ENCODE assay signal across 21 cellular contexts in the genomic region with DNA sequence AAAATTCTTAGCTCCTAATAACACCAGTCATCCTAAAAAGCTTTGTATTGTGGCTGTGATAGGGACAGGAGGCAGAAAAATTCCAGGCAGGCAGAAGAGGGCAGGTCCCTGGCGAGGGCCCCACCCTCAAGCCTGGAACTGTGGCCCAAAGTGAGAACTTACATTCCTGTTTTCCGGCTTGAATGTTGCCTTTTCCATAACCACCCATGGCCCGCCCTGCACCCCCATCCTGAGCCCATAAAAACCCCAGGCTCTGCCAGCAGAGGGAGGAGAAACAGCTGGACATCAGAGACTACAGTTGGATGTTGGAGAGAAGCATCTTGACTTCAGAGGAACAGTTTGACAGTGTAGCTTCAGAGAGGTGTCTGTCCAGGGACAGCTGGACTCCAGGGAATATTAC. TPM values are rescaled to one million over a fixed set of nuclear protein-coding genes. Genes with fewer than 3 reads are reported as not detected.
DNase-seq lines count a peak whose midpoint lies in the region; ATAC-seq and TF ChIP-seq lines count a peak whose summit lies in the region.
"Had no signal": no experiment of that assay in that cellular context is flagged by ENCODE, and none has a peak within 500 bp of the region (broad histone marks: within the 10 kb centered on the region; RNA-seq: fewer than 3 reads in every experiment).

No MANE protein-coding gene starts in this region.

- H3K27me3 Mint-ChIP-seq in effector memory CD8-positive, alpha-beta T cell: peaks cover 15 to 45% of the 10 kb centered on the region in 2 donors
- H3K27me3 Mint-ChIP-seq: dendritic cell treated with granulocyte-macrophage colony-stimulating factor and Interleukin-4, amounts not matched to agents 40 ng/mL and 50 ng/mL, for 4 days had no signal

- DNase-seq in cardiac muscle cell (ENCODE audit: low read depth in 1 of 2, low spot score in 1 of 2): peak in 1 of 2 donors; percentile 7
- no peak for DNase-seq in Right ventricle myocardium superior
- peak; percentile 47 to 75 for DNase-seq in dermis microvascular lymphatic vessel endothelial cell (ENCODE audit: low read depth in 2 of 2)
- DNase-seq in islet precursor cell: peak; percentile 74
- DNase-seq in upper lobe of left lung: no peak
- DNase-seq in effector CD4-positive, alpha-beta T cell: no peak
- no peak for DNase-seq in effector memory CD8-positive, alpha-beta T cell
- DNase-seq: activated CD4-positive, CD25-positive, alpha-beta regulatory T cell; activated naive CD8-positive, alpha-beta T cell treated with anti-CD3 and anti-CD28 coated beads, Interleukin-2, amount 10 ng/mL, durations not matched to agents 7 days and 5 days; C1 segment of cervical spinal cord; glutamatergic neuron; HCEC 1CT; naive thymus-derived CD8-positive, alpha-beta T cell; NCI-H187 treated with DMSO at 0.1 percent for 48 hours; NK-92 treated with Interleukin-12 subunit alpha and Interleukin-12 subunit beta, amount 100 ng/mL, for 24 hours; pancreas; stimulated activated CD4-positive, alpha-beta T cell treated with anti-CD3 and anti-CD28 coated beads, Interleukin-2, amount 100 ng/mL, for 48 hours; T-helper 9 cell had no signal

- H3K4me1 Mint-ChIP-seq in effector memory CD8-positive, alpha-beta T cell (ENCODE audit: low read depth in 2 of 2): peaks cover 0 to 1% of the 10 kb centered on the region in 2 donors
- H3K4me1 Mint-ChIP-seq: activated naive CD8-positive, alpha-beta T cell treated with anti-CD3 and anti-CD28 coated beads, Interleukin-2, amount 10 ng/mL, durations not matched to agents 7 days and 5 days; memory B cell had no signal

- H3K27ac ChIP-seq in cardiac muscle cell (no peak overlapping the region), upper lobe of left lung (peak overlapping the region; percentile 41 to 78 (median 64))
- H3K27ac ChIP-seq: pancreas had no signal

- no peak for TF ChIP-seq POLR2A in upper lobe of left lung (IDR thresholded peaks at IDR 0.05)

- TF ChIP-seq EP300 in upper lobe of left lung (IDR thresholded peaks at IDR 0.05): no peak

- H3K4me3 ChIP-seq in cardiac muscle cell (no peak overlapping the region), upper lobe of left lung (no peak overlapping the region)
- H3K4me3 ChIP-seq: pancreas had no signal

- H3K4me1 ChIP-seq in cardiac muscle cell (ENCODE audit: low read depth): peaks cover 24% of the 10 kb centered on the region
- peaks cover 18 to 38% (median 32%) of the 10 kb centered on the region in 4 donors for H3K4me1 ChIP-seq in upper lobe of left lung
- H3K4me1 ChIP-seq: pancreas had no signal

- no peak overlapping the region for H3K4me3 Mint-ChIP-seq in effector memory CD8-positive, alpha-beta T cell
- H3K4me3 Mint-ChIP-seq: activated naive CD8-positive, alpha-beta T cell treated with anti-CD3 and anti-CD28 coated beads, Interleukin-2, amount 10 ng/mL, durations not matched to agents 7 days and 5 days; dendritic cell treated with granulocyte-macrophage colony-stimulating factor and Interleukin-4, amounts not matched to agents 40 ng/mL and 50 ng/mL, for 4 days; memory B cell; naive thymus-derived CD8-positive, alpha-beta T cell had no signal

- no peaks in the 10 kb centered on the region for H3K36me3 Mint-ChIP-seq in effector memory CD8-positive, alpha-beta T cell (ENCODE audit: insufficient read depth)
- H3K36me3 Mint-ChIP-seq: activated naive CD8-positive, alpha-beta T cell treated with anti-CD3 and anti-CD28 coated beads, Interleukin-2, amount 10 ng/mL, durations not matched to agents 7 days and 5 days; memory B cell; naive thymus-derived CD8-positive, alpha-beta T cell had no signal

- H3K36me3 ChIP-seq in cardiac muscle cell (no peaks in the 10 kb centered on the region), upper lobe of left lung (no peaks in the 10 kb centered on the region)
- H3K36me3 ChIP-seq: pancreas had no signal

- TF ChIP-seq CTCF in cardiac muscle cell (IDR thresholded peaks at IDR 0.05; ENCODE audit: low read depth, low read length) (peak; percentile 13), upper lobe of left lung (IDR thresholded peaks at IDR 0.05) (no peak)

- ATAC-seq in Right ventricle myocardium superior (ENCODE audit: poor library complexity): no peak
- no peak for ATAC-seq in upper lobe of left lung (ENCODE audit: low FRiP score in 2 of 2)
- no peak for ATAC-seq in HG03442 (IDR thresholded peaks at IDR 0.05; ENCODE audit: unreplicated experiment)
- no peak for ATAC-seq in effector memory CD8-positive, alpha-beta T cell (replicated peaks)
- ATAC-seq: naive thymus-derived CD8-positive, alpha-beta T cell had no signal

- intact Hi-C loops in Right ventricle myocardium superior (cut with DNase I): no loop called here

- WGBS in upper lobe of left lung, 2 donors: 47 to 71% methylated on average over 3 of the region's 3 CpGs

- no peaks in the 10 kb centered on the region for H3K9me3 ChIP-seq in cardiac muscle cell (ENCODE audit: low read depth)
- no peaks in the 10 kb centered on the region for H3K9me3 ChIP-seq in upper lobe of left lung
- H3K9me3 ChIP-seq: pancreas had no signal

- no peaks in the 10 kb centered on the region for H3K9me3 Mint-ChIP-seq in effector memory CD8-positive, alpha-beta T cell
- H3K9me3 Mint-ChIP-seq: activated naive CD8-positive, alpha-beta T cell treated with anti-CD3 and anti-CD28 coated beads, Interleukin-2, amount 10 ng/mL, durations not matched to agents 7 days and 5 days; dendritic cell treated with granulocyte-macrophage colony-stimulating factor and Interleukin-4, amounts not matched to agents 40 ng/mL and 50 ng/mL, for 4 days; memory B cell; naive thymus-derived CD8-positive, alpha-beta T cell had no signal

- H3K27ac Mint-ChIP-seq in effector memory CD8-positive, alpha-beta T cell: no peak overlapping the region
- H3K27ac Mint-ChIP-seq: activated naive CD8-positive, alpha-beta T cell treated with anti-CD3 and anti-CD28 coated beads, Interleukin-2, amount 10 ng/mL, durations not matched to agents 7 days and 5 days; dendritic cell treated with granulocyte-macrophage colony-stimulating factor and Interleukin-4, amounts not matched to agents 40 ng/mL and 50 ng/mL, for 4 days; memory B cell; naive thymus-derived CD8-positive, alpha-beta T cell had no signal

- H3K27me3 ChIP-seq in cardiac muscle cell (no peaks in the 10 kb centered on the region), upper lobe of left lung (no peaks in the 10 kb centered on the region)
- H3K27me3 ChIP-seq: pancreas had no signal

RNA-seq across cellular contexts. Expression of a gene that starts 37.3 kb away (rescaled TPM):
- 0.49 and 5.1 TPM in 2 replicates for total RNA-seq in cardiac muscle cell
- 6.1 and 9.0 TPM in 2 replicates for polyA plus RNA-seq in cardiac muscle cell
- 8.3 TPM for total RNA-seq in Right ventricle myocardium superior
- total RNA-seq in dermis microvascular lymphatic vessel endothelial cell: 1.2 and 8.0 TPM in 2 replicates
- total RNA-seq in upper lobe of left lung: 100 to 1,000 TPM in 5 of 6 donors, 10 to 100 TPM in 1; 56.2 to 308 (median 133) TPM
- total RNA-seq: activated naive CD8-positive, alpha-beta T cell treated with anti-CD3 and anti-CD28 coated beads, Interleukin-2, amount 10 ng/mL, durations not matched to agents 7 days and 5 days; naive thymus-derived CD8-positive, alpha-beta T cell had no signal
- polyA plus RNA-seq: naive thymus-derived CD8-positive, alpha-beta T cell had no signal

Comparison
In these comparisons a context has a peak if more than half of its experiments do, and no peak if none do; other contexts are left out.
1. DNase-seq: peak in dermis microvascular lymphatic vessel endothelial cell (2 of 2) and islet precursor cell (single experiment); none in Right ventricle myocardium superior (single experiment), upper lobe of left lung (0 of 2), effector CD4-positive, alpha-beta T cell (single experiment) and effector memory CD8-positive, alpha-beta T cell (0 of 3).